Comparison of ENCODE assay signal across 18 cellular contexts in genomic region chr5:154262376-154262775, GRCh38.
"Had no signal": no experiment of that assay in that cellular context is flagged by ENCODE, and none has a peak within 500 bp of the region (broad histone marks: within the 10 kb centered on the region; RNA-seq: fewer than 3 reads in every experiment).

No MANE protein-coding gene starts in this region.

- ATAC-seq: activated CD8-positive, alpha-beta T cell treated with anti-CD3 and anti-CD28 coated beads, Interleukin-2, amount 10 ng/mL, durations not matched to agents 7 days and 5 days; effector memory CD8-positive, alpha-beta T cell; mucosa of descending colon; right lobe of liver; stimulated activated memory B cell treated with anti-CD40 and anti-IgM and Interleukin-4, amounts not matched to agents 10 μg/mL and 1 μg/mL and 100 μg/mL, for 72 hours; upper lobe of right lung had no signal

- H3K27ac Mint-ChIP-seq: activated B cell treated with CpG ODN at 0.5 μM for 24 hours; activated CD8-positive, alpha-beta T cell treated with anti-CD3 and anti-CD28 coated beads, Interleukin-2, amount 10 ng/mL, durations not matched to agents 7 days and 5 days; activated T-cell treated with anti-CD3 and anti-CD28 coated beads, Interleukin-2, amount 50 U/mL, for 24 hours; activated T-helper 2 cell treated with anti-CD3 and anti-CD28 coated beads, Interferon-gamma antibody, Interleukin-2, Interleukin-4, amounts not matched to agents 10 μg/mL and 5 μg/mL and 100 μg/mL, durations not matched to agents 14 hours and 24 hours and 36 hours; stimulated activated memory B cell treated with anti-CD40 and anti-IgM and Interleukin-4, amounts not matched to agents 10 μg/mL and 1 μg/mL and 100 μg/mL, for 72 hours had no signal

- DNase-seq: activated B cell treated with CpG ODN at 0.5 μM for 24 hours; activated CD4-positive, alpha-beta T cell treated with anti-CD3 and anti-CD28 coated beads for 48 hours; activated CD8-positive, alpha-beta T cell treated with anti-CD3 and anti-CD28 coated beads, Interleukin-2, amount 10 ng/mL, durations not matched to agents 7 days and 5 days; activated naive CD4-positive, alpha-beta T cell treated with Interleukin-2 at 50 U/mL for 16 hours; activated T-cell treated with anti-CD3 and anti-CD28 coated beads, Interleukin-2, amount 50 U/mL, for 24 hours; caudate nucleus; effector memory CD8-positive, alpha-beta T cell; mesenchymal stem cell; mucosa of descending colon; naive B cell; right lobe of liver; small intestine; stimulated activated CD4-positive, alpha-beta T cell treated with anti-CD3 and anti-CD28 coated beads, Interleukin-4, amount 100 ng/mL, for 4 hours; testis; upper lobe of right lung had no signal

- H3K9me3 Mint-ChIP-seq: activated B cell treated with CpG ODN at 0.5 μM for 24 hours; activated T-cell treated with anti-CD3 and anti-CD28 coated beads, Interleukin-2, amount 50 U/mL, for 24 hours; activated T-helper 2 cell treated with anti-CD3 and anti-CD28 coated beads, Interferon-gamma antibody, Interleukin-2, Interleukin-4, amounts not matched to agents 10 μg/mL and 5 μg/mL and 100 μg/mL, durations not matched to agents 14 hours and 24 hours and 36 hours; effector memory CD8-positive, alpha-beta T cell; naive B cell; stimulated activated memory B cell treated with anti-CD40 and anti-IgM and Interleukin-4, amounts not matched to agents 10 μg/mL and 1 μg/mL and 100 μg/mL, for 72 hours had no signal

- H3K4me3 Mint-ChIP-seq: activated B cell treated with CpG ODN at 0.5 μM for 24 hours; activated CD8-positive, alpha-beta T cell treated with anti-CD3 and anti-CD28 coated beads, Interleukin-2, amount 10 ng/mL, durations not matched to agents 7 days and 5 days; activated T-cell treated with anti-CD3 and anti-CD28 coated beads, Interleukin-2, amount 50 U/mL, for 24 hours; brain; effector memory CD8-positive, alpha-beta T cell; stimulated activated memory B cell treated with anti-CD40 and anti-IgM and Interleukin-4, amounts not matched to agents 10 μg/mL and 1 μg/mL and 100 μg/mL, for 72 hours had no signal

- H3K27me3 Mint-ChIP-seq: activated B cell treated with CpG ODN at 0.5 μM for 24 hours; activated T-cell treated with anti-CD3 and anti-CD28 coated beads, Interleukin-2, amount 50 U/mL, for 24 hours; brain; effector memory CD8-positive, alpha-beta T cell; naive B cell; stimulated activated memory B cell treated with anti-CD40 and anti-IgM and Interleukin-4, amounts not matched to agents 10 μg/mL and 1 μg/mL and 100 μg/mL, for 72 hours had no signal
